9 cellular contexts compared by ENCODE assay signal in the genomic region with DNA sequence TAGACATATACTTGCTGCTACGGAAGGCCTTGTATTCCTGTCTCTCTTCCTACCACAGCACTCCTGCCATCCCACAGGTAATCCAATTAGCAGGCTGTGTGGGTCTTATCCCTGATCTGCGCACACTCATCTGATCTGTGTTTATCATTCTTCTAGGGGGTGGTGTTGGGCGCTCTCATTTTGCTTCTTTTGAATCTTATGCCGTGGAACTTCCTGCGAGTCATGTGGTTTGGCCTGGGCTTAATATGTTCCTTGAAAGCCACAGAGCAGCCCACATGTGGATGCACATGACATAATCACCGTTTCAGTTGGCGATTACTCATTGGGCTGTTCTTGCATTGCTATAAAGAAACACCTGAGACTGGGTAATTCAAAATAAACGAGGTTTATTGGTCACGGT. TPM values are rescaled to one million over a fixed set of nuclear protein-coding genes. Genes with fewer than 3 reads are reported as not detected.
A peak's percentile ranks its signal among the peaks of the same experiment; 100 is the strongest.
DNase-seq lines count a peak whose midpoint lies in the region; ATAC-seq, FAIRE-seq and TF ChIP-seq lines count a peak whose summit lies in the region.
"Had no signal": no experiment of that assay in that cellular context is flagged by ENCODE, and none has a peak within 500 bp of the region (broad histone marks: within the 10 kb centered on the region; RNA-seq: fewer than 3 reads in every experiment).

No MANE protein-coding gene starts in this region.

- H3K4me3 Mint-ChIP-seq in WTC11 = no peak overlapping the region

- 62 to 67% methylated on average over 9 of the region's 9 CpGs for WGBS in upper lobe of left lung, 2 donors

- H3K9me3 Mint-ChIP-seq in WTC11 = no peaks in the 10 kb centered on the region

- H3K4me1 Mint-ChIP-seq in WTC11 = peaks cover 49% of the 10 kb centered on the region

- no peaks in the 10 kb centered on the region for H3K36me3 Mint-ChIP-seq in WTC11

- FAIRE-seq in GM18507 (lab: Jason Lieb, UNC) (peak; percentile 67), bronchial epithelial cell (lab: Jason Lieb, UNC) (peak; percentile 43)

- no peak for TF ChIP-seq EP300 in upper lobe of left lung (IDR thresholded peaks at IDR 0.05)

- H3K9me3 ChIP-seq in upper lobe of left lung = no peaks in the 10 kb centered on the region

- no peaks in the 10 kb centered on the region for H3K36me3 ChIP-seq in bronchial epithelial cell (ENCODE audit: control insufficient read depth, insufficient read depth, low read length)
- no peaks in the 10 kb centered on the region for H3K36me3 ChIP-seq in upper lobe of left lung

- H3K4me1 ChIP-seq in upper lobe of left lung = peaks cover 25 to 74% (median 51%) of the 10 kb centered on the region in 4 donors

- ATAC-seq in WTC11 = no peak
- ATAC-seq in upper lobe of left lung (ENCODE audit: low FRiP score in 2 of 2) = no peak

- DNase-seq in GM18507 (ENCODE audit: extremely low spot score, insufficient read length, low read depth) = no peak
- no peak for DNase-seq in WTC11 (ENCODE audit: low spot score)
- peak; percentile 80 for DNase-seq in bronchial epithelial cell (ENCODE audit: low read depth)
- DNase-seq in stimulated activated CD4-positive, alpha-beta T cell treated with anti-CD3 and anti-CD28 coated beads, Interleukin-2, amount 100 ng/mL, for 4 hours (ENCODE audit: low read depth) = peak; percentile 70
- DNase-seq in NCI-H446 treated with DMSO at 0.1 percent for 48 hours (lab: John Stamatoyannopoulos, UW) = no peak
- DNase-seq in Ammon's horn (ENCODE audit: low spot score) = no peak
- DNase-seq in upper lobe of left lung = no peak
- no peak for DNase-seq in nucleus accumbens (lab: John Stamatoyannopoulos, UW)

- POLR2A ChIA-PET in WTC11 (lab: Charles Lee) = no interaction called here

- TF ChIP-seq POLR2A in upper lobe of left lung (IDR thresholded peaks at IDR 0.05) = no peak

- peak overlapping the region; percentile 57 for H3K27ac Mint-ChIP-seq in WTC11

- H3K27me3 Mint-ChIP-seq in WTC11 (ENCODE audit: low read depth) = no peaks in the 10 kb centered on the region

- no peak overlapping the region for H3K27ac ChIP-seq in upper lobe of left lung

- CTCF ChIA-PET in WTC11 (lab: Charles Lee) = no interaction called here

- TF ChIP-seq CTCF in WTC11 (IDR thresholded peaks at IDR 0.05) (no peak), bronchial epithelial cell (IDR thresholded peaks at IDR 0.05; ENCODE audit: insufficient read depth, low read length, severe bottlenecking) (no peak), upper lobe of left lung (IDR thresholded peaks at IDR 0.05) (no peak)

- H3K27me3 ChIP-seq in bronchial epithelial cell (ENCODE audit: control insufficient read depth, insufficient read depth, low read length) (no peaks in the 10 kb centered on the region), upper lobe of left lung (no peaks in the 10 kb centered on the region)

- H3K4me3 ChIP-seq in bronchial epithelial cell (ENCODE audit: low read depth, low read length) (no peak overlapping the region), upper lobe of left lung (no peak overlapping the region)

TF ChIP-seq in WTC11, 78 proteins besides CTCF, POLR2A, EP300 and RAD21:
- TF ChIP-seq ATF1 (CRISPR knock-in tag; IDR thresholded peaks at IDR 0.05) = no peak
- TF ChIP-seq, protein P1, sequence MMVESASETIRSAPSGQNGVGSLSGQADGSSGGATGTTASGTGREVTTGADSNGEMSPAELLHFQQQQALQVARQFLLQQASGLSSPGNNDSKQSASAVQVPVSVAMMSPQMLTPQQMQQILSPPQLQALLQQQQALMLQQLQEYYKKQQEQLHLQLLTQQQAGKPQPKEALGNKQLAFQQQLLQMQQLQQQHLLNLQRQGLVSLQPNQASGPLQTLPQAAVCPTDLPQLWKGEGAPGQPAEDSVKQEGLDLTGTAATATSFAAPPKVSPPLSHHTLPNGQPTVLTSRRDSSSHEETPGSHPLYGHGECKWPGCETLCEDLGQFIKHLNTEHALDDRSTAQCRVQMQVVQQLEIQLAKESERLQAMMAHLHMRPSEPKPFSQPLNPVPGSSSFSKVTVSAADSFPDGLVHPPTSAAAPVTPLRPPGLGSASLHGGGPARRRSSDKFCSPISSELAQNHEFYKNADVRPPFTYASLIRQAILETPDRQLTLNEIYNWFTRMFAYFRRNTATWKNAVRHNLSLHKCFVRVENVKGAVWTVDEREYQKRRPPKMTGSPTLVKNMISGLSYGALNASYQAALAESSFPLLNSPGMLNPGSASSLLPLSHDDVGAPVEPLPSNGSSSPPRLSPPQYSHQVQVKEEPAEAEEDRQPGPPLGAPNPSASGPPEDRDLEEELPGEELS (CRISPR knock-in tag; IDR thresholded peaks at IDR 0.05) = no peak
- TF ChIP-seq, protein P2, sequence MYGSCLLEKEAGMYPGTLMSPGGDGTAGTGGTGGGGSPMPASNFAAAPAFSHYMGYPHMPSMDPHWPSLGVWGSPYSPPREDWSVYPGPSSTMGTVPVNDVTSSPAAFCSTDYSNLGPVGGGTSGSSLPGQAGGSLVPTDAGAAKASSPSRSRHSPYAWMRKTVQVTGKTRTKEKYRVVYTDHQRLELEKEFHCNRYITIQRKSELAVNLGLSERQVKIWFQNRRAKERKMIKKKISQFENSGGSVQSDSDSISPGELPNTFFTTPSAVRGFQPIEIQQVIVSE (CRISPR knock-in tag; IDR thresholded peaks at IDR 0.05; ENCODE audit: borderline replicate concordance) = no peak
- no peak for TF ChIP-seq ZNF263 (CRISPR knock-in tag; IDR thresholded peaks at IDR 0.05; ENCODE audit: low read depth)
- TF ChIP-seq, protein P3, sequence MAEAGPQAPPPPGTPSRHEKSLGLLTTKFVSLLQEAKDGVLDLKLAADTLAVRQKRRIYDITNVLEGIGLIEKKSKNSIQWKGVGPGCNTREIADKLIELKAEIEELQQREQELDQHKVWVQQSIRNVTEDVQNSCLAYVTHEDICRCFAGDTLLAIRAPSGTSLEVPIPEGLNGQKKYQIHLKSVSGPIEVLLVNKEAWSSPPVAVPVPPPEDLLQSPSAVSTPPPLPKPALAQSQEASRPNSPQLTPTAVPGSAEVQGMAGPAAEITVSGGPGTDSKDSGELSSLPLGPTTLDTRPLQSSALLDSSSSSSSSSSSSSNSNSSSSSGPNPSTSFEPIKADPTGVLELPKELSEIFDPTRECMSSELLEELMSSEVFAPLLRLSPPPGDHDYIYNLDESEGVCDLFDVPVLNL (CRISPR knock-in tag; IDR thresholded peaks at IDR 0.05; ENCODE audit: borderline replicate concordance, low read depth) = no peak
- TF ChIP-seq, protein P4, sequence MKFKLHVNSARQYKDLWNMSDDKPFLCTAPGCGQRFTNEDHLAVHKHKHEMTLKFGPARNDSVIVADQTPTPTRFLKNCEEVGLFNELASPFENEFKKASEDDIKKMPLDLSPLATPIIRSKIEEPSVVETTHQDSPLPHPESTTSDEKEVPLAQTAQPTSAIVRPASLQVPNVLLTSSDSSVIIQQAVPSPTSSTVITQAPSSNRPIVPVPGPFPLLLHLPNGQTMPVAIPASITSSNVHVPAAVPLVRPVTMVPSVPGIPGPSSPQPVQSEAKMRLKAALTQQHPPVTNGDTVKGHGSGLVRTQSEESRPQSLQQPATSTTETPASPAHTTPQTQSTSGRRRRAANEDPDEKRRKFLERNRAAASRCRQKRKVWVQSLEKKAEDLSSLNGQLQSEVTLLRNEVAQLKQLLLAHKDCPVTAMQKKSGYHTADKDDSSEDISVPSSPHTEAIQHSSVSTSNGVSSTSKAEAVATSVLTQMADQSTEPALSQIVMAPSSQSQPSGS (CRISPR knock-in tag; IDR thresholded peaks at IDR 0.05; ENCODE audit: borderline replicate concordance, low read depth) = no peak
- no peak for TF ChIP-seq MXD4 (CRISPR knock-in tag; IDR thresholded peaks at IDR 0.05; ENCODE audit: borderline replicate concordance)
- TF ChIP-seq, protein P5, sequence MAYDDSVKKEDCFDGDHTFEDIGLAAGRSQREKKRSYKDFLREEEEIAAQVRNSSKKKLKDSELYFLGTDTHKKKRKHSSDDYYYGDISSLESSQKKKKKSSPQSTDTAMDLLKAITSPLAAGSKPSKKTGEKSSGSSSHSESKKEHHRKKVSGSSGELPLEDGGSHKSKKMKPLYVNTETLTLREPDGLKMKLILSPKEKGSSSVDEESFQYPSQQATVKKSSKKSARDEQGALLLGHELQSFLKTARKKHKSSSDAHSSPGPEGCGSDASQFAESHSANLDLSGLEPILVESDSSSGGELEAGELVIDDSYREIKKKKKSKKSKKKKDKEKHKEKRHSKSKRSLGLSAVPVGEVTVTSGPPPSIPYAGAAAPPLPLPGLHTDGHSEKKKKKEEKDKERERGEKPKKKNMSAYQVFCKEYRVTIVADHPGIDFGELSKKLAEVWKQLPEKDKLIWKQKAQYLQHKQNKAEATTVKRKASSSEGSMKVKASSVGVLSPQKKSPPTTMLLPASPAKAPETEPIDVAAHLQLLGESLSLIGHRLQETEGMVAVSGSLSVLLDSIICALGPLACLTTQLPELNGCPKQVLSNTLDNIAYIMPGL (CRISPR knock-in tag; IDR thresholded peaks at IDR 0.05) = no peak
- TF ChIP-seq, protein P6, sequence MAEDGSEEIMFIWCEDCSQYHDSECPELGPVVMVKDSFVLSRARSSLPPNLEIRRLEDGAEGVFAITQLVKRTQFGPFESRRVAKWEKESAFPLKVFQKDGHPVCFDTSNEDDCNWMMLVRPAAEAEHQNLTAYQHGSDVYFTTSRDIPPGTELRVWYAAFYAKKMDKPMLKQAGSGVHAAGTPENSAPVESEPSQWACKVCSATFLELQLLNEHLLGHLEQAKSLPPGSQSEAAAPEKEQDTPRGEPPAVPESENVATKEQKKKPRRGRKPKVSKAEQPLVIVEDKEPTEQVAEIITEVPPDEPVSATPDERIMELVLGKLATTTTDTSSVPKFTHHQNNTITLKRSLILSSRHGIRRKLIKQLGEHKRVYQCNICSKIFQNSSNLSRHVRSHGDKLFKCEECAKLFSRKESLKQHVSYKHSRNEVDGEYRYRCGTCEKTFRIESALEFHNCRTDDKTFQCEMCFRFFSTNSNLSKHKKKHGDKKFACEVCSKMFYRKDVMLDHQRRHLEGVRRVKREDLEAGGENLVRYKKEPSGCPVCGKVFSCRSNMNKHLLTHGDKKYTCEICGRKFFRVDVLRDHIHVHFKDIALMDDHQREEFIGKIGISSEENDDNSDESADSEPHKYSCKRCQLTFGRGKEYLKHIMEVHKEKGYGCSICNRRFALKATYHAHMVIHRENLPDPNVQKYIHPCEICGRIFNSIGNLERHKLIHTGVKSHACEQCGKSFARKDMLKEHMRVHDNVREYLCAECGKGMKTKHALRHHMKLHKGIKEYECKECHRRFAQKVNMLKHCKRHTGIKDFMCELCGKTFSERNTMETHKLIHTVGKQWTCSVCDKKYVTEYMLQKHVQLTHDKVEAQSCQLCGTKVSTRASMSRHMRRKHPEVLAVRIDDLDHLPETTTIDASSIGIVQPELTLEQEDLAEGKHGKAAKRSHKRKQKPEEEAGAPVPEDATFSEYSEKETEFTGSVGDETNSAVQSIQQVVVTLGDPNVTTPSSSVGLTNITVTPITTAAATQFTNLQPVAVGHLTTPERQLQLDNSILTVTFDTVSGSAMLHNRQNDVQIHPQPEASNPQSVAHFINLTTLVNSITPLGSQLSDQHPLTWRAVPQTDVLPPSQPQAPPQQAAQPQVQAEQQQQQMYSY (CRISPR knock-in tag; IDR thresholded peaks at IDR 0.05) = no peak

RNA-seq across cellular contexts. Expression of a gene that starts 7.5 kb away (rescaled TPM):
- 16.5 to 22.3 TPM (median 16.9 TPM) in 3 replicates for total RNA-seq in WTC11 (2021)
- 1.2 and 2.6 TPM in 2 replicates for total RNA-seq in bronchial epithelial cell
- 10 to 100 TPM; 11.4 to 52.4 (median 18.4) TPM for total RNA-seq in upper lobe of left lung

RNA-seq across cellular contexts. Expression of a gene that starts 54.1 kb away (rescaled TPM):
- total RNA-seq in WTC11 (2021) = not detected in 3 replicates
- not detected in 2 replicates for total RNA-seq in bronchial epithelial cell
- 1 to 10 TPM in 1 of 6 donors, under 1 TPM in 2, not detected in 3; 0.67 to 3.6 (median 0.76) TPM for total RNA-seq in upper lobe of left lung
- total RNA-seq: temporal lobe had no signal

Comparison
In these comparisons a context has a peak if more than half of its experiments do, and no peak if none do; other contexts are left out.
1. DNase-seq: peak in bronchial epithelial cell (single experiment) and stimulated activated CD4-positive, alpha-beta T cell treated with anti-CD3 and anti-CD28 coated beads, Interleukin-2, amount 100 ng/mL, for 4 hours (single experiment); none in GM18507 (single experiment), WTC11 (single experiment), NCI-H446 treated with DMSO at 0.1 percent for 48 hours (single experiment), Ammon's horn (single experiment), upper lobe of left lung (0 of 2) and nucleus accumbens (0 of 56).